In the genomic region with DNA sequence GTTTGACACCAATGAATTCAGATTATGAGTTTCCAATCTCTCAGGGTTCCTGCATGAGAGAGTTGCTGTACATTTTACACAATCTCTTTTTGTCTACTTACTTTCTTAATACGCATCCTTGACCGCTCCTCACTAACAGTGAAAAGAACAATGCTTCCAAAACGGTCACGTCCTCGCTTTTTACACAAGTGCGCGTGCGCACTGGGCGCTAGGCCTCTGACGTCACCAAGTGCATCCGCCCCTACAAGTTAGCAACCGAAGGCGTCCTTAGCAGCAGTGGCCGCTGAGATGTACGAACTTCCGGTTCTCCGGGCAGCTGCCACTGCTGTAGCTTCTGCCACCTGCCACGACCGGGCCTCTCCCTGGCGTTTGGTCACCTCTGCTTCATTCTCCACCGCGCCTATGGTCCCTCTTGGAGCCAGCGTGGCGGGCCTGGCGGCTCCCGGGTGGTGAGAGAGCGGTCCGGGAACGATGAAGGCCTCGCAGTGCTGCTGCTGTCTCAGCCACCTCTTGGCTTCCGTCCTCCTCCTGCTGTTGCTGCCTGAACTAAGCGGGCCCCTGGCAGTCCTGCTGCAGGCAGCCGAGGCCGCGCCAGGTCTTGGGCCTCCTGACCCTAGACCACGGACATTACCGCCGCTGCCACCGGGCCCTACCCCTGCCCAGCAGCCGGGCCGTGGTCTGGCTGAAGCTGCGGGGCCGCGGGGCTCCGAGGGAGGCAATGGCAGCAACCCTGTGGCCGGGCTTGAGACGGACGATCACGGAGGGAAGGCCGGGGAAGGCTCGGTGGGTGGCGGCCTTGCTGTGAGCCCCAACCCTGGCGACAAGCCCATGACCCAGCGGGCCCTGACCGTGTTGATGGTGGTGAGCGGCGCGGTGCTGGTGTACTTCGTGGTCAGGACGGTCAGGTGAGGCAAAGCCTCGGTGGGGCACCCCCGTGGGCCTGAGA, we compare ENCODE assay signal across 8 cellular contexts. TPM values are rescaled to one million over a fixed set of nuclear protein-coding genes. Genes with fewer than 3 reads are reported as not detected.
DNase-seq lines count a peak whose midpoint lies in the region; ATAC-seq and TF ChIP-seq lines count a peak whose summit lies in the region.

A gene (plus strand): TSS at position 315 of the 946 bp plus-strand sequence. CDS start 157 bp downstream, at position 472.

- TF ChIP-seq POLR2A in GM19099 (IDR thresholded peaks at IDR 0.05; ENCODE audit: extremely low read depth, insufficient read length, low read depth): peak; percentile 74

- H3K4me1 Mint-ChIP-seq in activated CD4-positive, alpha-beta T cell treated with anti-CD3 and anti-CD28 coated beads for 36 hours: peaks cover 15% of the 10 kb centered on the region

- CTCF ChIA-PET in activated CD4-positive, alpha-beta T cell treated with anti-CD3 and anti-CD28 coated beads for 36 hours (lab: Charles Lee): interaction anchor here (0.6 to 0.9 kb wide), 2 partner anchors 14 to 104 kb away, joined by 3 read pairs; no protein-coding TSS in a partner anchor

- H3K9me3 Mint-ChIP-seq in activated CD4-positive, alpha-beta T cell treated with anti-CD3 and anti-CD28 coated beads for 36 hours (ENCODE audit: low read depth): peaks cover 15% of the 10 kb centered on the region

- peak within 1 kb of the TSS; percentile 85 for H3K4me3 ChIP-seq in AG10803 (ENCODE audit: low read length)

- H3K27me3 Mint-ChIP-seq in activated CD4-positive, alpha-beta T cell treated with anti-CD3 and anti-CD28 coated beads for 36 hours: no peaks in the 10 kb centered on the region

- TF ChIP-seq CTCF in AG10803 (conservative IDR thresholded peaks at IDR 0.05; ENCODE audit: low read length): no peak

- intact Hi-C loops in activated CD4-positive, alpha-beta T cell treated with anti-CD3 and anti-CD28 coated beads for 36 hours (cut with DNase I, micrococcal nuclease): loop anchor here (1.0 to 5.0 kb wide), 3 partner anchors 367 to 1603 kb away; a partner anchor contains a TSS

- H3K4me3 Mint-ChIP-seq in activated CD4-positive, alpha-beta T cell treated with anti-CD3 and anti-CD28 coated beads for 36 hours: peak within 1 kb of the TSS; percentile 90

- peak; percentile 94 for DNase-seq in AG10803 (ENCODE audit: low read depth)
- DNase-seq in NCI-H510A (lab: John Stamatoyannopoulos, UW): peak; percentile 76
- DNase-seq in activated CD4-positive, alpha-beta T cell treated with anti-CD3 and anti-CD28 coated beads for 36 hours: peak; percentile 96
- peak; percentile 97 for DNase-seq in kidney tubule cell (ENCODE audit: low spot score)
- peak; percentile 83 to 90 (median 88) for DNase-seq in stimulated activated CD4-positive, alpha-beta T cell treated with anti-CD3 and anti-CD28 coated beads, Interleukin-1b, Interleukin-23, amount 100 ng/mL, for 24 hours (ENCODE audit: low read depth in 4 of 4, low spot score in 1 of 4)

- POLR2A ChIA-PET in activated CD4-positive, alpha-beta T cell treated with anti-CD3 and anti-CD28 coated beads for 36 hours (lab: Charles Lee): no interaction called here

- H3K36me3 Mint-ChIP-seq in activated CD4-positive, alpha-beta T cell treated with anti-CD3 and anti-CD28 coated beads for 36 hours (ENCODE audit: low read depth): peaks cover 14% of the 10 kb centered on the region

- ATAC-seq in HG03432 (IDR thresholded peaks at IDR 0.05; ENCODE audit: unreplicated experiment): peak; percentile 99
- ATAC-seq in activated CD4-positive, alpha-beta T cell treated with anti-CD3 and anti-CD28 coated beads for 36 hours: peak; percentile 92

- peak within 1 kb of the TSS; percentile 93 for H3K27ac Mint-ChIP-seq in activated CD4-positive, alpha-beta T cell treated with anti-CD3 and anti-CD28 coated beads for 36 hours

- peak within 1 kb of the TSS; percentile 69 for H3K27ac ChIP-seq in cingulate gyrus (ENCODE audit: low read depth, low read length)

RNA-seq across cellular contexts. Expression of the gene that starts here (rescaled TPM):
- 1 to 10 TPM; 3.9 to 4.7 TPM for total RNA-seq in activated CD4-positive, alpha-beta T cell treated with anti-CD3 and anti-CD28 coated beads for 36 hours

Comparison
In these comparisons a context has a peak if more than half of its experiments do, and no peak if none do; other contexts are left out.
1. Peak in every context shown above with its lines: DNase-seq, ATAC-seq, H3K4me3 ChIP-seq and H3K27ac ChIP-seq.